In genomic region chr11:70771099-70771885, GRCh38 we compare ENCODE assay signal across 20 cellular contexts.
"Had no signal": no experiment of that assay in that cellular context is flagged by ENCODE, and none has a peak within 500 bp of the region (broad histone marks: within the 10 kb centered on the region; RNA-seq: fewer than 3 reads in every experiment).

No MANE protein-coding gene starts in this region.

- ATAC-seq: activated CD8-positive, alpha-beta memory T cell treated with anti-CD3 and anti-CD28 coated beads, Interleukin-2, amount 10 ng/mL, durations not matched to agents 7 days and 5 days; T-helper 17 cell had no signal

- DNase-seq: activated B cell treated with CpG ODN at 0.5 μM for 24 hours; activated CD4-positive, alpha-beta T cell treated with anti-CD3 and anti-CD28 coated beads for 1 hour; activated CD4-positive, alpha-beta T cell treated with anti-CD3 and anti-CD28 coated beads, Interleukin-2, amount 10 ng/mL, durations not matched to agents 24 days and 14 days; activated CD4-positive, alpha-beta T cell treated with anti-CD3 and anti-CD28 coated beads, Interleukin-2, amount 50 U/mL, for 48 hours; activated CD8-positive, alpha-beta memory T cell treated with anti-CD3 and anti-CD28 coated beads, Interleukin-2, amount 10 ng/mL, durations not matched to agents 7 days and 5 days; activated effector memory CD4-positive, alpha-beta T cell treated with Interleukin-2 at 50 U/mL for 16 hours; activated naive CD4-positive, alpha-beta T cell; activated T-cell treated with anti-CD3 and anti-CD28 coated beads, Interleukin-2, amount 50 U/mL, for 24 hours; aorta; central memory CD4-positive, alpha-beta T cell; NCI-H1048; NCI-H146; NCI-H187 treated with DMSO at 0.1 percent for 48 hours; NCI-H2081 treated with DMSO at 0.1 percent for 48 hours; NCI-H446; NCI-H524; SIG-M5; T-helper 17 cell; T-helper 9 cell had no signal

- FAIRE-seq: bronchial epithelial cell had no signal
